ENCODE assay signal across 25 cellular contexts in the genomic region with DNA sequence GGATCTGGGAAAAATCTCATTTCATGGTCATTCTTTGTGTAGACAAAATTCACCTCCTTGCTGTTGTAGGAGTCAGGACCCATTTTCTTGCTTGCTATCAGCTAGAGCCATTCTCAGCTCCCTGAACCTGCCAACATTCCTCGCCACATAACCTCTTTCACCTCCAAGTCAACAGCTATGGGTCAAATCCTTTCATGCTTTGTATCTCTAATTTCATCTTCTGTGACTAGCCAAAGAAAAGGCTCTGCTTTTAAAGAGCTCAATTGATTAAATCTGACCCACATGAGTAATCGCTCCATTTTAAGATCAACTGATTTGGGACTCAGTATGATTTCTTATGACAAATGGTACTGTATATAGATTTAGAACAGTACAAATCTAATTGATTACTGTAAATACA.
DNase-seq lines count a peak whose midpoint lies in the region; ATAC-seq, FAIRE-seq and TF ChIP-seq lines count a peak whose summit lies in the region.
"Had no signal": no experiment of that assay in that cellular context is flagged by ENCODE, and none has a peak within 500 bp of the region (broad histone marks: within the 10 kb centered on the region; RNA-seq: fewer than 3 reads in every experiment).

No MANE protein-coding gene starts in this region.

- H3K4me1 ChIP-seq in GM23338 (ENCODE audit: insufficient read depth) (no peaks in the 10 kb centered on the region), mammary epithelial cell (ENCODE audit: insufficient read depth, low read length) (peaks cover 27% of the 10 kb centered on the region), keratinocyte (ENCODE audit: control insufficient read depth, extremely low read depth, insufficient read depth, low read length) (peaks cover 28% of the 10 kb centered on the region)
- H3K4me1 ChIP-seq: Caco-2 had no signal

- TF ChIP-seq CTCF in GM23338 (conservative IDR thresholded peaks at IDR 0.05; ENCODE audit: low read depth in 2 of 2), result no peak
- no peak for TF ChIP-seq CTCF in mammary epithelial cell (conservative IDR thresholded peaks at IDR 0.05 in 1 of 2, IDR thresholded peaks at IDR 0.05 in 1 of 2; ENCODE audit: extremely low read depth in 1 of 2, insufficient read depth in 1 of 2, low read depth in 1 of 2, low read length in 2 of 2)
- no peak for TF ChIP-seq CTCF in keratinocyte (optimal IDR thresholded peaks at IDR 0.05 in 1 of 3, IDR thresholded peaks at IDR 0.05 in 1 of 3, conservative IDR thresholded peaks at IDR 0.05 in 1 of 3; ENCODE audit: extremely low read depth in 1 of 3, insufficient read depth in 2 of 3, low read length in 3 of 3)
- TF ChIP-seq CTCF in GM20000 (IDR thresholded peaks at IDR 0.05; ENCODE audit: extremely low read depth, missing control alignments), result no peak

- peak overlapping the region; percentile 24; the same call in 1 of the 2 replicates for H2AFZ ChIP-seq in GM23338
- peak overlapping the region; percentile 14 for H2AFZ ChIP-seq in mammary epithelial cell (ENCODE audit: low read depth, low read length)
- H2AFZ ChIP-seq in keratinocyte (ENCODE audit: control insufficient read depth, low read length), result no peak overlapping the region

- H3K27ac Mint-ChIP-seq in GM23338, result no peak overlapping the region
- H3K27ac Mint-ChIP-seq: B cell; CD8-positive, alpha-beta T cell had no signal

- dilution Hi-C loops in mammary epithelial cell (cut with HindIII; ENCODE audit: low sequenced_read_pairs) (no loop called here), keratinocyte (cut with MboI; ENCODE audit: extremely low pct_ligation_motif_present, low sequenced_read_pairs) (no loop called here)

- H3K9me1 ChIP-seq in keratinocyte (ENCODE audit: control insufficient read depth, extremely low read depth, insufficient read depth, low read length), result no peaks in the 10 kb centered on the region

- no peak for FAIRE-seq in keratinocyte (lab: Jason Lieb, UNC)
- FAIRE-seq: GM12891, HepG2 had no signal

- H3K36me3 Mint-ChIP-seq in GM23338 (ENCODE audit: low read depth), result no peaks in the 10 kb centered on the region
- H3K36me3 Mint-ChIP-seq: CD8-positive, alpha-beta T cell had no signal

- H3K4me1 Mint-ChIP-seq in GM23338, result peaks cover 2% of the 10 kb centered on the region; the same call in 1 of the 3 replicates
- H3K4me1 Mint-ChIP-seq: B cell had no signal

- DNase-seq in GM23338 (ENCODE audit: low spot score) (peak; percentile 34), mammary epithelial cell (no peak), keratinocyte (ENCODE audit: low read depth, low spot score) (no peak), GM20000 (ENCODE audit: low spot score) (no peak)
- DNase-seq in activated effector memory CD4-positive, alpha-beta T cell treated with anti-CD3 and anti-CD28 coated beads, Interleukin-2, amount 50 U/mL, for 16 hours, result no peak
- DNase-seq: Caco-2; CD8-positive, alpha-beta T cell; DMS 273 treated with DMSO at 0.1 percent for 48 hours; DMS79; EL; GF-D8; Karpas-422; NCI-H1105 treated with DMSO at 0.1 percent for 48 hours; NCI-H2029; NCI-H446 treated with DMSO at 0.1 percent for 48 hours; NCI-H526; RPMI8226; SHP77 had no signal

- no peaks in the 10 kb centered on the region for H3K36me3 ChIP-seq in GM23338 (ENCODE audit: insufficient read depth)
- no peaks in the 10 kb centered on the region for H3K36me3 ChIP-seq in mammary epithelial cell (ENCODE audit: insufficient read depth, low read length)
- H3K36me3 ChIP-seq in keratinocyte (ENCODE audit: control insufficient read depth in 2 of 2, extremely low read depth in 1 of 2, insufficient read depth in 2 of 2, low read length in 2 of 2), result no peaks in the 10 kb centered on the region

- WGBS in mammary epithelial cell (ENCODE audit: low coverage, missing lambda C conversion rate), result 73% methylated on average over 2 of the region's 2 CpGs

- in situ Hi-C loops in mammary epithelial cell (cut with MboI; ENCODE audit: low sequenced_read_pairs in 2 of 2), result no loop called here

- H3K79me2 ChIP-seq in GM23338 (replicated peaks; ENCODE audit: insufficient read depth) (no peaks in the 10 kb centered on the region), mammary epithelial cell (ENCODE audit: insufficient read depth, low read length) (no peaks in the 10 kb centered on the region), keratinocyte (ENCODE audit: control insufficient read depth, insufficient read depth, low read length) (no peaks in the 10 kb centered on the region)

- ATAC-seq in GM23338 (no peak), HG02798 (IDR thresholded peaks at IDR 0.05; ENCODE audit: poor library complexity, unreplicated experiment) (no peak), HG03520 (IDR thresholded peaks at IDR 0.05; ENCODE audit: unreplicated experiment) (no peak)
- ATAC-seq: CD8-positive, alpha-beta T cell; HCT116; HepG2 had no signal

- H3K9me3 ChIP-seq in mammary epithelial cell (replicated peaks; ENCODE audit: insufficient read depth, low read length) (no peaks in the 10 kb centered on the region), keratinocyte (ENCODE audit: control insufficient read depth, low read depth, low read length) (no peaks in the 10 kb centered on the region)
- H3K9me3 ChIP-seq: Caco-2 had no signal

- H3K27ac ChIP-seq in GM23338 (ENCODE audit: low read depth) (no peak overlapping the region), mammary epithelial cell (ENCODE audit: insufficient read depth, low read depth, low read length) (peak overlapping the region; percentile 48), keratinocyte (ENCODE audit: control insufficient read depth, insufficient read depth, low read length) (peak overlapping the region; percentile 62)
- H3K27ac ChIP-seq: C4-2B had no signal

- no peak overlapping the region for H3K4me3 Mint-ChIP-seq in GM23338
- H3K4me3 Mint-ChIP-seq: B cell; CD8-positive, alpha-beta T cell had no signal

- H3K9me3 Mint-ChIP-seq in GM23338, result no peaks in the 10 kb centered on the region

- BruUV-seq in mammary epithelial cell (replicated peaks; lab: Mats Ljungman, UMichigan), result no TSS peak

- H3K4me2 ChIP-seq in GM23338 (no peak overlapping the region), mammary epithelial cell (ENCODE audit: insufficient read depth, low read depth, low read length) (no peak overlapping the region), keratinocyte (ENCODE audit: control insufficient read depth, extremely low read depth, insufficient read depth, low read depth, low read length) (no peak overlapping the region)

- no peak overlapping the region for H3K9ac ChIP-seq in mammary epithelial cell (ENCODE audit: insufficient read depth, low read length)
- H3K9ac ChIP-seq in keratinocyte (ENCODE audit: control insufficient read depth, extremely low read depth, insufficient read depth, low read length), result no peak overlapping the region

- H4K20me1 ChIP-seq in GM23338 (replicated peaks; ENCODE audit: insufficient read depth) (no peaks in the 10 kb centered on the region), mammary epithelial cell (ENCODE audit: insufficient read depth, low read length) (no peaks in the 10 kb centered on the region), keratinocyte (ENCODE audit: control insufficient read depth, extremely low read depth, insufficient read depth, low read length) (no peaks in the 10 kb centered on the region)

- H3F3A ChIP-seq in GM23338 (replicated peaks; ENCODE audit: low read depth), result no peaks in the 10 kb centered on the region

- no peaks in the 10 kb centered on the region for H3K27me3 Mint-ChIP-seq in GM23338 (ENCODE audit: insufficient read depth, low read depth, poor library complexity)
- H3K27me3 Mint-ChIP-seq: B cell had no signal

- H3K9me2 ChIP-seq in GM23338 (ENCODE audit: insufficient read depth), result no peaks in the 10 kb centered on the region

- intact Hi-C loops in mammary epithelial cell (cut with micrococcal nuclease), result loop anchor here (2.0 kb wide), 1 partner anchor 17 kb away; no protein-coding TSS in a partner anchor

- CTCF ChIA-PET in mammary epithelial cell (lab: Charles Lee; ENCODE audit: low non-redundant PET), result no interaction called here

- no peak overlapping the region for H3K4me3 ChIP-seq in GM23338
- no peak overlapping the region for H3K4me3 ChIP-seq in mammary epithelial cell (replicated peaks in 1 of 3; ENCODE audit: insufficient read depth in 1 of 3, low read depth in 2 of 3, low read length in 3 of 3)
- no peak overlapping the region for H3K4me3 ChIP-seq in keratinocyte (ENCODE audit: control insufficient read depth in 2 of 3, extremely low read depth in 1 of 3, insufficient read depth in 2 of 3, low read depth in 1 of 3, low read length in 3 of 3)

- H3K27me3 ChIP-seq in GM23338 (ENCODE audit: insufficient read depth) (no peaks in the 10 kb centered on the region), mammary epithelial cell (ENCODE audit: insufficient read depth, low read length) (no peaks in the 10 kb centered on the region), keratinocyte (ENCODE audit: control insufficient read depth, extremely low read depth, insufficient read depth, low read length) (no peaks in the 10 kb centered on the region)

TF ChIP-seq in GM23338, 12 proteins besides CTCF, POLR2A, EP300 and RAD21:
- TF ChIP-seq JUNB (IDR thresholded peaks at IDR 0.05; ENCODE audit: unreplicated experiment), result no peak
- TF ChIP-seq, protein P1, sequence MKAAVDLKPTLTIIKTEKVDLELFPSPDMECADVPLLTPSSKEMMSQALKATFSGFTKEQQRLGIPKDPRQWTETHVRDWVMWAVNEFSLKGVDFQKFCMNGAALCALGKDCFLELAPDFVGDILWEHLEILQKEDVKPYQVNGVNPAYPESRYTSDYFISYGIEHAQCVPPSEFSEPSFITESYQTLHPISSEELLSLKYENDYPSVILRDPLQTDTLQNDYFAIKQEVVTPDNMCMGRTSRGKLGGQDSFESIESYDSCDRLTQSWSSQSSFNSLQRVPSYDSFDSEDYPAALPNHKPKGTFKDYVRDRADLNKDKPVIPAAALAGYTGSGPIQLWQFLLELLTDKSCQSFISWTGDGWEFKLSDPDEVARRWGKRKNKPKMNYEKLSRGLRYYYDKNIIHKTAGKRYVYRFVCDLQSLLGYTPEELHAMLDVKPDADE (IDR thresholded peaks at IDR 0.05), result no peak
